Comparison of ENCODE assay signal across 1 cellular context in genomic region chr14:64718762-64719161, GRCh38.
TF ChIP-seq lines count a peak whose summit lies in the region.

No MANE protein-coding gene starts in this region.

TF ChIP-seq in GM23338, 12 proteins besides CTCF, POLR2A, EP300 and RAD21 (continued from another document):
- TF ChIP-seq REST (IDR thresholded peaks at IDR 0.05; ENCODE audit: unreplicated experiment) (no peak), POLR2AphosphoS5 (IDR thresholded peaks at IDR 0.05; ENCODE audit: low read depth) (no peak), ETS1 (IDR thresholded peaks at IDR 0.05) (no peak), NANOG (IDR thresholded peaks at IDR 0.05; ENCODE audit: borderline replicate concordance) (no peak), EZH2phosphoT487 (IDR thresholded peaks at IDR 0.05; ENCODE audit: unreplicated experiment) (no peak), CREB1 (CRISPR knock-in tag; IDR thresholded peaks at IDR 0.05; ENCODE audit: low read depth) (no peak), ZNF462 (CRISPR knock-in tag; IDR thresholded peaks at IDR 0.05) (no peak), JUNB (IDR thresholded peaks at IDR 0.05; ENCODE audit: unreplicated experiment) (no peak), ZNF114 (CRISPR knock-in tag; IDR thresholded peaks at IDR 0.05) (no peak), ZNF331 (CRISPR knock-in tag; IDR thresholded peaks at IDR 0.05; ENCODE audit: low read depth) (no peak)
